Comparison of ENCODE assay signal across 10 cellular contexts in the genomic region with DNA sequence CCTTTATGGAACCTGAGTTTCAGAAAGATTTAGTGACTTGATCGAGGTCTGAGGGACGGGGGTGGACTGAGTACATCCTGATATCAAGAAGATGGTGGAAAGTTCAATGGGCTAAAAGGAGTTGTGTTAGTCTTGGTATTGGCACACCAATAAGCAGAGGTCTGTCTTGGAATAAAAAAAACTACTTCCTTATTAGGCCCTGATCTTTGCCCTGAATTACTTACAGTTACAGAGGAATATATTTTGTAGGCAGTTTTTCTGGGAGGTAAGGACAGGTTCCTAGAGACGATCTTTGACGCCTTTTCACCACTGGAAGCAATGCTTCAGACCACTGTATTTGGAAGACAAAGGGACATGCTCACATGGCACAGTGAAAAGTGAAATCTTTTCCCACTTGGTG. TPM values are rescaled to one million over a fixed set of nuclear protein-coding genes. Genes with fewer than 3 reads are reported as not detected.
DNase-seq lines count a peak whose midpoint lies in the region; ATAC-seq and TF ChIP-seq lines count a peak whose summit lies in the region.
"Had no signal": no experiment of that assay in that cellular context is flagged by ENCODE, and none has a peak within 500 bp of the region (broad histone marks: within the 10 kb centered on the region; RNA-seq: fewer than 3 reads in every experiment).

No MANE protein-coding gene starts in this region.

- no peaks in the 10 kb centered on the region for H3K36me3 Mint-ChIP-seq in chondrocyte (ENCODE audit: low read depth)
- no peaks in the 10 kb centered on the region for H3K36me3 Mint-ChIP-seq in nephron (ENCODE audit: low read depth)
- H3K36me3 Mint-ChIP-seq: stimulated activated naive B cell treated with anti-CD40 and anti-IgM and Interleukin-4, amounts not matched to agents 10 μg/mL and 1 μg/mL and 100 μg/mL, for 72 hours had no signal

- H3K4me1 Mint-ChIP-seq in chondrocyte (ENCODE audit: low read depth) (peaks cover 7% of the 10 kb centered on the region), nephron (peaks cover 10% of the 10 kb centered on the region)

- H3K9me3 ChIP-seq in MG63 (no peaks in the 10 kb centered on the region), testis (no peaks in the 10 kb centered on the region)

- H3K4me3 ChIP-seq in MG63, result peak overlapping the region; percentile 46
- peak overlapping the region in 1 of 2 donors; percentile 53 for H3K4me3 ChIP-seq in testis

- H3K27me3 Mint-ChIP-seq in chondrocyte (ENCODE audit: low read depth) (peaks cover 9% of the 10 kb centered on the region), nephron (ENCODE audit: low read depth) (peaks cover 5% of the 10 kb centered on the region)

- no peak for ATAC-seq in GM19455 (IDR thresholded peaks at IDR 0.05; ENCODE audit: unreplicated experiment)
- ATAC-seq in sciatic nerve, result no peak

- H3K36me3 ChIP-seq in MG63 (no peaks in the 10 kb centered on the region), testis (ENCODE audit: low read depth, missing control alignments) (no peaks in the 10 kb centered on the region)

- TF ChIP-seq CTCF in chondrocyte (IDR thresholded peaks at IDR 0.05), result no peak
- TF ChIP-seq CTCF in nephron (IDR thresholded peaks at IDR 0.05; ENCODE audit: unreplicated experiment in 3 of 3), result no peak
- TF ChIP-seq CTCF in testis (IDR thresholded peaks at IDR 0.05), result no peak

- peak overlapping the region; percentile 48 for H3K4me3 Mint-ChIP-seq in chondrocyte (ENCODE audit: unreplicated experiment)
- peak overlapping the region; percentile 51 to 75 (median 66) for H3K4me3 Mint-ChIP-seq in nephron

- no peaks in the 10 kb centered on the region for H3K4me1 ChIP-seq in testis

- DNase-seq in DMS53 treated with DMSO at 0.1 percent for 48 hours (lab: John Stamatoyannopoulos, UW; ENCODE audit: unreplicated experiment), result peak; percentile 12
- DNase-seq in MG63, result no peak
- no peak for DNase-seq in chondrocyte (ENCODE audit: low spot score)
- DNase-seq in testis, result no peak
- DNase-seq in sciatic nerve (ENCODE audit: low spot score), result no peak
- no peak for DNase-seq in stimulated activated CD4-positive, alpha-beta T cell treated with anti-CD3 and anti-CD28 coated beads, Interleukin-4, amount 100 ng/mL, for 1 hour

- 39 to 40% methylated on average over 4 of the region's 4 CpGs for WGBS in testis, 2 donors

- peak overlapping the region in 1 of 2 donors; percentile 59 for H3K27ac ChIP-seq in testis

- intact Hi-C loops in testis (cut with DNase I; ENCODE audit: low total_unique reads) (no loop called here), sciatic nerve (cut with DNase I) (no loop called here)

- H3K27ac Mint-ChIP-seq in chondrocyte (ENCODE audit: unreplicated experiment) (peak overlapping the region; percentile 63), nephron (peak overlapping the region in 1 of 3 experiments; percentile 21)
- H3K27ac Mint-ChIP-seq: progenitor cell of endocrine pancreas; stimulated activated naive B cell treated with anti-CD40 and anti-IgM and Interleukin-4, amounts not matched to agents 10 μg/mL and 1 μg/mL and 100 μg/mL, for 72 hours had no signal

- TF ChIP-seq POLR2A in testis (IDR thresholded peaks at IDR 0.05), result no peak

- H3K27me3 ChIP-seq in MG63 (no peaks in the 10 kb centered on the region), testis (no peaks in the 10 kb centered on the region)

- H3K9me3 Mint-ChIP-seq in chondrocyte (ENCODE audit: low read depth) (no peaks in the 10 kb centered on the region), nephron (no peaks in the 10 kb centered on the region)
- H3K9me3 Mint-ChIP-seq: stimulated activated naive B cell treated with anti-CD40 and anti-IgM and Interleukin-4, amounts not matched to agents 10 μg/mL and 1 μg/mL and 100 μg/mL, for 72 hours had no signal

RNA-seq across cellular contexts. Expression of gene XK, which starts 0.7 kb away (rescaled TPM):
- 0.53 and 1.3 TPM in 2 replicates for total RNA-seq in MG63 (2014; rRNA removed; shearing (Covaris generic); ENCODE audit: low replicate concordance)
- 0.07 TPM in 1 of 3 replicates, not detected in the others for total RNA-seq in chondrocyte
- 1 to 10 TPM; 3.3 to 4.3 TPM for total RNA-seq in testis
- polyA plus RNA-seq in testis (ENCODE audit: insufficient read depth, low read depth, low replicate concordance), result 2.6 TPM
- total RNA-seq in sciatic nerve, result 1.7 TPM
